ENCODE assay signal across 8 cellular contexts in the genomic region with DNA sequence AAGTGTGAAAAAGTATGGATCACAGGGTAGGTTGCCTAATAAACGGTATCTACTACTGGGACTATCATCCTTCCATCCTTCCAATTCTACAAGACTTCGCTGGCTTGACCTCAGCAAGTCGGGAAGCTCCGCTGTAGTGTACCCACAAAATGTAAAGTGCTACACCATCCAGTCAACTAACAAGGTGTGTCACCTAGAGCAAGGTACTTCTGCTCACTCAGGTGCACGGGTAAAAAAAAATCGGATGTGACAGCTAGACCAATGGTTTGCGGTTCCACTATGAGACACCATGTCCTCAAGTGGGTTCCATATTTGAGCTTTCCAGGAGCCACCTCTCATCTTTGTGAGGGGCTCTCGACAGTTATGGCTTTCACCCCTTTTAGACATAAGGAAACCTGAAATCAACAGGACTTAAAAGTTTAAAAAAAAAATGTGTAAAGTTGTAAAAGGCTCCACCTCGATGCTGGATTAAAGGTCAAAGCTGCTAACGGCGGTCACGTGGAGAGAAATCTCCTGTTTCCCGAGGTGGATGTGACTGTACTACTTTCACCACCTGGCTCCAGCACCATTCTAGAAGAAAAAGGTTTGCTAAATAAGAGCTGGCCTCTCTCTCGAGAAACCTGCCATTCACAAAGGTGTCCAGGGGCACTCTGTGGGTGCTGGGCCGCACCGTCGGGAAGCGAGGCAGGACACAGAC. TPM values are rescaled to one million over a fixed set of nuclear protein-coding genes. Genes with fewer than 3 reads are reported as not detected.
DNase-seq lines count a peak whose midpoint lies in the region; FAIRE-seq and TF ChIP-seq lines count a peak whose summit lies in the region.

No MANE protein-coding gene starts in this region.

- intact Hi-C loops in kidney (cut with DNase I) = no loop called here

- peaks cover 70% of the 10 kb centered on the region for H3K36me3 Mint-ChIP-seq in activated naive CD4-positive, alpha-beta T cell treated with anti-CD3 and anti-CD28 coated beads, Interleukin-2, amount 10 ng/mL, durations not matched to agents 7 days and 5 days

- H3K9me3 Mint-ChIP-seq in activated naive CD4-positive, alpha-beta T cell treated with anti-CD3 and anti-CD28 coated beads, Interleukin-2, amount 10 ng/mL, durations not matched to agents 7 days and 5 days = no peaks in the 10 kb centered on the region

- H3K27ac Mint-ChIP-seq in activated naive CD4-positive, alpha-beta T cell treated with anti-CD3 and anti-CD28 coated beads, Interleukin-2, amount 10 ng/mL, durations not matched to agents 7 days and 5 days = peak overlapping the region; percentile 94

- H3K27ac ChIP-seq in kidney (ENCODE audit: low read depth in 2 of 2, low read length in 2 of 2) (peak overlapping the region; percentile 71 to 91), thymus (ENCODE audit: low read depth) (peak overlapping the region; percentile 98)

- H3K27me3 ChIP-seq in H7 (ENCODE audit: control insufficient read depth, insufficient read depth, low read length) (peaks cover 35% of the 10 kb centered on the region), thymus (ENCODE audit: control insufficient read depth, insufficient read depth) (no peaks in the 10 kb centered on the region)

- peaks cover 10 to 20% of the 10 kb centered on the region in 2 donors for H3K4me1 ChIP-seq in kidney (ENCODE audit: control insufficient read depth in 1 of 2, insufficient read depth in 1 of 2, low read depth in 1 of 2, low read length in 2 of 2)
- peaks cover 13% of the 10 kb centered on the region for H3K4me1 ChIP-seq in thymus (ENCODE audit: control insufficient read depth, insufficient read depth, low read length)

- WGBS in thymus = 38% methylated on average over 18 of the region's 18 CpGs

- in situ Hi-C loops in ACHN (cut with HindIII; ENCODE audit: low pct_ligation_motif_present, low pct_unique_long_range_greater_than_20kb, low sequenced_read_pairs) = no loop called here

- peaks cover 72% of the 10 kb centered on the region for H3K4me1 Mint-ChIP-seq in activated naive CD4-positive, alpha-beta T cell treated with anti-CD3 and anti-CD28 coated beads, Interleukin-2, amount 10 ng/mL, durations not matched to agents 7 days and 5 days

- peak overlapping the region; percentile 92 for H3K4me3 ChIP-seq in H7 (ENCODE audit: insufficient read depth, low read depth, low read length)
- H3K4me3 ChIP-seq in kidney (ENCODE audit: low read length in 2 of 2) = peak overlapping the region; percentile 70 to 75
- H3K4me3 ChIP-seq in thymus (ENCODE audit: low read length) = peak overlapping the region; percentile 93

- H3K4me3 Mint-ChIP-seq in activated naive CD4-positive, alpha-beta T cell treated with anti-CD3 and anti-CD28 coated beads, Interleukin-2, amount 10 ng/mL, durations not matched to agents 7 days and 5 days = peak overlapping the region; percentile 92

- H3K9me3 ChIP-seq in kidney (ENCODE audit: control insufficient read depth in 1 of 2, low read length in 2 of 2) (no peaks in the 10 kb centered on the region), thymus (ENCODE audit: control insufficient read depth) (no peaks in the 10 kb centered on the region)

- DNase-seq in ACHN = peak; percentile 5
- no peak for DNase-seq in H7
- DNase-seq in activated naive CD4-positive, alpha-beta T cell treated with anti-CD3 and anti-CD28 coated beads, Interleukin-2, amount 10 ng/mL, durations not matched to agents 7 days and 5 days = no peak
- DNase-seq in kidney = no peak
- no peak for DNase-seq in dermis blood vessel endothelial cell
- DNase-seq in A172 (ENCODE audit: low spot score) = no peak
- DNase-seq in NCI-H526 treated with DMSO at 0.1 percent for 48 hours (lab: John Stamatoyannopoulos, UW) = no peak

- no peak for TF ChIP-seq CTCF in kidney (IDR thresholded peaks at IDR 0.05; ENCODE audit: borderline replicate concordance, extremely low read depth, insufficient read depth)

- H3K36me3 ChIP-seq in H7 (replicated peaks; ENCODE audit: control insufficient read depth, insufficient read depth, low read length) (peaks cover 10% of the 10 kb centered on the region), kidney (ENCODE audit: control insufficient read depth in 1 of 2, insufficient read depth in 2 of 2, low read length in 2 of 2) (peaks cover 20 to 60% of the 10 kb centered on the region in 2 donors), thymus (ENCODE audit: control insufficient read depth, insufficient read depth) (peaks cover 27% of the 10 kb centered on the region)

- no peak for FAIRE-seq in kidney (lab: Jason Lieb, UNC)

- H3K27me3 Mint-ChIP-seq in activated naive CD4-positive, alpha-beta T cell treated with anti-CD3 and anti-CD28 coated beads, Interleukin-2, amount 10 ng/mL, durations not matched to agents 7 days and 5 days = no peaks in the 10 kb centered on the region

- peak overlapping the region; percentile 68 to 75 for H3K9ac ChIP-seq in kidney (ENCODE audit: low read length in 2 of 2)

- CTCF ChIA-PET in activated naive CD4-positive, alpha-beta T cell treated with anti-CD3 and anti-CD28 coated beads, Interleukin-2, amount 10 ng/mL, durations not matched to agents 7 days and 5 days (lab: Charles Lee) = interaction anchor here (0.8 to 1.9 kb wide), 3 partner anchors 176 to 380 kb away, joined by 3 to 4 read pairs (median 4); partner anchors contain the start of gene STX16

RNA-seq across cellular contexts. Expression of gene ATP5F1E, which starts 0.7 kb away (rescaled TPM):
- total RNA-seq in H7 (2014; rRNA removed; shearing (Covaris generic)) = 14.3 and 16.4 TPM in 2 replicates
- total RNA-seq in kidney (67.7 TPM), dermis blood vessel endothelial cell (41.8 and 42.7 TPM in 2 replicates)
- polyA plus RNA-seq in kidney (ENCODE audit: insufficient read depth, low read depth, low replicate concordance) (251 TPM), thymus (82.1 TPM)
- 37.0 and 41.4 TPM in 2 replicates for total RNA-seq in A172 (2014; rRNA removed; shearing (Covaris generic))

RNA-seq across cellular contexts. Expression of gene PRELID3B, which starts 11.1 kb away (rescaled TPM):
- 29.5 and 36.3 TPM in 2 replicates for total RNA-seq in H7 (2014; rRNA removed; shearing (Covaris generic))
- 38.5 TPM for total RNA-seq in kidney
- polyA plus RNA-seq in kidney (ENCODE audit: insufficient read depth, low read depth, low replicate concordance) = 26.4 TPM
- 33.4 TPM for polyA plus RNA-seq in thymus
- 75.9 and 93.8 TPM in 2 replicates for total RNA-seq in dermis blood vessel endothelial cell
- 152 and 196 TPM in 2 replicates for total RNA-seq in A172 (2014; rRNA removed; shearing (Covaris generic))

RNA-seq across cellular contexts. Expression of gene TUBB1, which starts 12.2 kb away (rescaled TPM):
- not detected in 2 replicates for total RNA-seq in H7 (2014; rRNA removed; shearing (Covaris generic))
- total RNA-seq in kidney (not detected), dermis blood vessel endothelial cell (not detected in 2 replicates)
- polyA plus RNA-seq in kidney (ENCODE audit: insufficient read depth, low read depth, low replicate concordance) (0.17 TPM), thymus (0.14 TPM)
- total RNA-seq in A172 (2014; rRNA removed; shearing (Covaris generic)) = 0.36 and 0.64 TPM in 2 replicates

RNA-seq across cellular contexts. Expression of gene CTSZ, which starts 24.4 kb away (rescaled TPM):
- 12.9 and 19.7 TPM in 2 replicates for total RNA-seq in H7 (2014; rRNA removed; shearing (Covaris generic))
- total RNA-seq in kidney (200 TPM), dermis blood vessel endothelial cell (250 and 566 TPM in 2 replicates)
- polyA plus RNA-seq in kidney (ENCODE audit: insufficient read depth, low read depth, low replicate concordance) (234 TPM), thymus (134 TPM)
- total RNA-seq in A172 (2014; rRNA removed; shearing (Covaris generic)) = 228 and 320 TPM in 2 replicates

RNA-seq across cellular contexts. Expression of gene NELFCD, which starts 50.4 kb away (rescaled TPM):
- total RNA-seq in H7 (2014; rRNA removed; shearing (Covaris generic)) = 36.8 and 39.8 TPM in 2 replicates
- total RNA-seq in kidney (50.2 TPM), dermis blood vessel endothelial cell (53.4 and 66.6 TPM in 2 replicates)
- polyA plus RNA-seq in kidney (ENCODE audit: insufficient read depth, low read depth, low replicate concordance) (63.4 TPM), thymus (60.6 TPM)
- 81.4 and 102 TPM in 2 replicates for total RNA-seq in A172 (2014; rRNA removed; shearing (Covaris generic))
